In genomic region chr21:43842742-43843141, GRCh38 we compare ENCODE assay signal across 14 cellular contexts. TPM values are rescaled to one million over a fixed set of nuclear protein-coding genes. Genes with fewer than 3 reads are reported as not detected.
DNase-seq lines count a peak whose midpoint lies in the region; ATAC-seq, FAIRE-seq and TF ChIP-seq lines count a peak whose summit lies in the region.
"Had no signal": no experiment of that assay in that cellular context is flagged by ENCODE, and none has a peak within 500 bp of the region (broad histone marks: within the 10 kb centered on the region; RNA-seq: fewer than 3 reads in every experiment).

No MANE protein-coding gene starts in this region.

- H3K27ac ChIP-seq in DOHH2 (ENCODE audit: low read depth, low read length): no peak overlapping the region
- H3K27ac ChIP-seq: colonic mucosa had no signal

- H3K4me3 Mint-ChIP-seq in activated naive CD8-positive, alpha-beta T cell treated with anti-CD3 and anti-CD28 coated beads, Interleukin-2, amount 10 ng/mL, durations not matched to agents 7 days and 5 days: peak overlapping the region; percentile 72

- TF ChIP-seq CTCF in DOHH2 (IDR thresholded peaks at IDR 0.05; ENCODE audit: low read depth, low read length, poor library complexity, severe bottlenecking): no peak

- H3K27ac Mint-ChIP-seq in activated naive CD8-positive, alpha-beta T cell treated with anti-CD3 and anti-CD28 coated beads, Interleukin-2, amount 10 ng/mL, durations not matched to agents 7 days and 5 days: peak overlapping the region; percentile 96

- no peaks in the 10 kb centered on the region for H3K79me2 ChIP-seq in DOHH2 (ENCODE audit: control insufficient read depth, low read length)

- no peaks in the 10 kb centered on the region for H3K9me2 ChIP-seq in DOHH2 (replicated peaks; ENCODE audit: control insufficient read depth, low read length)

- H3F3A ChIP-seq in DOHH2 (ENCODE audit: control insufficient read depth, insufficient read depth): no peaks in the 10 kb centered on the region

- peak; percentile 34 for FAIRE-seq in A204.1 (lab: Jason Lieb, UNC)
- FAIRE-seq: RCC 7860 had no signal

- H3K27me3 Mint-ChIP-seq in activated naive CD8-positive, alpha-beta T cell treated with anti-CD3 and anti-CD28 coated beads, Interleukin-2, amount 10 ng/mL, durations not matched to agents 7 days and 5 days: peaks cover 10% of the 10 kb centered on the region

- no peaks in the 10 kb centered on the region for H3K9me3 ChIP-seq in DOHH2 (ENCODE audit: control insufficient read depth, insufficient read depth, low read length)
- H3K9me3 ChIP-seq: BE2C, colonic mucosa had no signal

- POLR2A ChIA-PET in activated naive CD8-positive, alpha-beta T cell treated with anti-CD3 and anti-CD28 coated beads, Interleukin-2, amount 10 ng/mL, durations not matched to agents 7 days and 5 days (lab: Charles Lee): interaction anchor here (0.6 to 1.9 kb wide), 7 partner anchors 12 to 113 kb away, joined by 3 to 14 read pairs (median 4); partner anchors contain the start of gene AGPAT3

- no peaks in the 10 kb centered on the region for H3K36me3 ChIP-seq in DOHH2 (ENCODE audit: control insufficient read depth, low read length)
- H3K36me3 ChIP-seq: BE2C, colonic mucosa had no signal

- H3K4me1 Mint-ChIP-seq in activated naive CD8-positive, alpha-beta T cell treated with anti-CD3 and anti-CD28 coated beads, Interleukin-2, amount 10 ng/mL, durations not matched to agents 7 days and 5 days: peaks cover 10% of the 10 kb centered on the region

- peaks cover 4% of the 10 kb centered on the region; the same call in 1 of the 2 replicates for H3K27me3 ChIP-seq in DOHH2 (ENCODE audit: control insufficient read depth, low read length)
- H3K27me3 ChIP-seq: colonic mucosa had no signal

- peaks cover 5% of the 10 kb centered on the region for H3K9me3 Mint-ChIP-seq in activated naive CD8-positive, alpha-beta T cell treated with anti-CD3 and anti-CD28 coated beads, Interleukin-2, amount 10 ng/mL, durations not matched to agents 7 days and 5 days

- DNase-seq in OCI-M1 (lab: John Stamatoyannopoulos, UW) (peak; percentile 75), NCI-H774 (lab: John Stamatoyannopoulos, UW) (no peak), DMS 273 (lab: John Stamatoyannopoulos, UW; ENCODE audit: unreplicated experiment) (no peak)
- no peak for DNase-seq in activated naive CD8-positive, alpha-beta T cell treated with anti-CD3 and anti-CD28 coated beads, Interleukin-2, amount 10 ng/mL, durations not matched to agents 7 days and 5 days
- DNase-seq: BE2C; colonic mucosa; GF-D8; NCI-H2171 treated with DMSO at 0.1 percent for 48 hours; stimulated activated CD4-positive, alpha-beta T cell treated with anti-CD3 and anti-CD28 coated beads, Interleukin-4, amount 100 ng/mL, for 4 hours had no signal

- no peak overlapping the region for H3K4me3 ChIP-seq in DOHH2 (ENCODE audit: low read length)
- H3K4me3 ChIP-seq: colonic mucosa had no signal

- ATAC-seq in activated naive CD8-positive, alpha-beta T cell treated with anti-CD3 and anti-CD28 coated beads, Interleukin-2, amount 10 ng/mL, durations not matched to agents 7 days and 5 days (ENCODE audit: low read depth): peak; percentile 54
- ATAC-seq in HG03378 (IDR thresholded peaks at IDR 0.05; ENCODE audit: unreplicated experiment) (no peak), GM19452 (IDR thresholded peaks at IDR 0.05; ENCODE audit: unreplicated experiment) (no peak)

- H3K36me3 Mint-ChIP-seq in activated naive CD8-positive, alpha-beta T cell treated with anti-CD3 and anti-CD28 coated beads, Interleukin-2, amount 10 ng/mL, durations not matched to agents 7 days and 5 days: peaks cover 2% of the 10 kb centered on the region

- H3K4me2 ChIP-seq in DOHH2 (ENCODE audit: low read length): peak overlapping the region; percentile 43; the same call in 1 of the 2 replicates

- no peaks in the 10 kb centered on the region for H4K20me1 ChIP-seq in DOHH2 (ENCODE audit: control insufficient read depth, insufficient read depth, low read depth, low read length)

- H3K4me1 ChIP-seq in DOHH2 (ENCODE audit: control insufficient read depth, low read length): peaks cover 5% of the 10 kb centered on the region
- H3K4me1 ChIP-seq: BE2C, colonic mucosa had no signal

RNA-seq across cellular contexts. Expression of gene AGPAT3, which starts 22.3 kb away (rescaled TPM):
- total RNA-seq in activated naive CD8-positive, alpha-beta T cell treated with anti-CD3 and anti-CD28 coated beads, Interleukin-2, amount 10 ng/mL, durations not matched to agents 7 days and 5 days: 10 to 100 TPM; 75.4 to 76.3 TPM

RNA-seq across cellular contexts. Expression of gene RRP1, which starts 53.4 kb away (rescaled TPM):
- total RNA-seq in activated naive CD8-positive, alpha-beta T cell treated with anti-CD3 and anti-CD28 coated beads, Interleukin-2, amount 10 ng/mL, durations not matched to agents 7 days and 5 days: 10 to 100 TPM; 28.1 to 28.6 TPM
